ENCODE assay signal across 13 cellular contexts in genomic region chr9:32502459-32502858, GRCh38. TPM values are rescaled to one million over a fixed set of nuclear protein-coding genes. Genes with fewer than 3 reads are reported as not detected.
DNase-seq lines count a peak whose midpoint lies in the region; ATAC-seq and TF ChIP-seq lines count a peak whose summit lies in the region.
"Had no signal": no experiment of that assay in that cellular context is flagged by ENCODE, and none has a peak within 500 bp of the region (broad histone marks: within the 10 kb centered on the region; RNA-seq: fewer than 3 reads in every experiment).

No MANE protein-coding gene starts in this region.

- no peaks in the 10 kb centered on the region for H3K9me3 ChIP-seq in mesenchymal stem cell (ENCODE audit: control insufficient read depth, low read length)
- H3K9me3 ChIP-seq in right cardiac atrium (ENCODE audit: control insufficient read depth, low read length), result no peaks in the 10 kb centered on the region
- no peaks in the 10 kb centered on the region for H3K9me3 ChIP-seq in adrenal gland (replicated peaks in 1 of 3)
- H3K9me3 ChIP-seq: thyroid gland had no signal

- H3K79me1 ChIP-seq in mesenchymal stem cell (replicated peaks; ENCODE audit: low read length, poor library complexity, severe bottlenecking), result peaks cover 21% of the 10 kb centered on the region

- no peaks in the 10 kb centered on the region for H3K27me3 ChIP-seq in mesenchymal stem cell (ENCODE audit: control insufficient read depth in 1 of 2, insufficient read depth in 1 of 2, low read length in 2 of 2)
- H3K27me3 ChIP-seq in right cardiac atrium (ENCODE audit: control insufficient read depth, insufficient read depth), result no peaks in the 10 kb centered on the region
- H3K27me3 ChIP-seq in adrenal gland, result no peaks in the 10 kb centered on the region
- H3K27me3 ChIP-seq: heart left ventricle, thyroid gland had no signal

- no peak for ATAC-seq in effector memory CD8-positive, alpha-beta T cell (replicated peaks)
- no peak for ATAC-seq in HG02642 (IDR thresholded peaks at IDR 0.05; ENCODE audit: poor library complexity, unreplicated experiment)
- ATAC-seq in right cardiac atrium, result no peak
- ATAC-seq in HG02973 (IDR thresholded peaks at IDR 0.05; ENCODE audit: unreplicated experiment), result no peak
- ATAC-seq: CD8-positive, alpha-beta T cell had no signal

- no peak overlapping the region for H3K4me2 ChIP-seq in mesenchymal stem cell (ENCODE audit: low read length, poor library complexity, severe bottlenecking)

- H3K36me3 ChIP-seq in mesenchymal stem cell (ENCODE audit: control insufficient read depth in 1 of 2, insufficient read depth in 2 of 2, low read depth in 1 of 2, low read length in 2 of 2), result peaks cover 16 to 35% of the 10 kb centered on the region in 2 experiments
- H3K36me3 ChIP-seq in adrenal gland (replicated peaks in 1 of 2), result no peaks in the 10 kb centered on the region

- no peak overlapping the region for H3K23ac ChIP-seq in mesenchymal stem cell (ENCODE audit: low read length in 2 of 2)

- no peak overlapping the region for H3K9ac ChIP-seq in mesenchymal stem cell (ENCODE audit: low read length)

- peak overlapping the region; percentile 63 for H2AK5ac ChIP-seq in mesenchymal stem cell (ENCODE audit: low read length, severe bottlenecking)

- intact Hi-C loops in right cardiac atrium (cut with DNase I), result no loop called here
- intact Hi-C loops in adrenal gland (cut with DNase I), result no loop called here

- H3K4me3 ChIP-seq in mesenchymal stem cell (ENCODE audit: insufficient read depth in 1 of 2, low read depth in 1 of 2, low read length in 2 of 2), result no peak overlapping the region
- no peak overlapping the region for H3K4me3 ChIP-seq in right cardiac atrium (ENCODE audit: low read length)
- H3K4me3 ChIP-seq in adrenal gland, result no peak overlapping the region
- H3K4me3 ChIP-seq: heart left ventricle, thyroid gland had no signal

- H3K27ac Mint-ChIP-seq in effector memory CD8-positive, alpha-beta T cell, result peak overlapping the region; percentile 78 to 95

- no peaks in the 10 kb centered on the region for H3K9me3 Mint-ChIP-seq in effector memory CD8-positive, alpha-beta T cell
- H3K9me3 Mint-ChIP-seq: CD8-positive, alpha-beta T cell had no signal

- peaks cover 12 to 15% of the 10 kb centered on the region in 2 donors for H3K4me1 Mint-ChIP-seq in effector memory CD8-positive, alpha-beta T cell (ENCODE audit: low read depth in 2 of 2)

- H3K27ac ChIP-seq in mesenchymal stem cell (ENCODE audit: low read length, poor library complexity, severe bottlenecking) (peak overlapping the region; percentile 52), right cardiac atrium (ENCODE audit: low read length) (no peak overlapping the region), adrenal gland (no peak overlapping the region)
- H3K27ac ChIP-seq: heart left ventricle, thyroid gland had no signal

- H2BK12ac ChIP-seq in mesenchymal stem cell (ENCODE audit: low read length in 2 of 2), result no peak overlapping the region

- 28% methylated on average over 3 of the region's 4 CpGs for WGBS in mesenchymal stem cell
- WGBS in right cardiac atrium, result 51% methylated on average over 4 of the region's 4 CpGs
- 66 to 81% (median 75%) methylated on average over 4 of the region's 4 CpGs for WGBS in adrenal gland, 4 donors

- no peaks in the 10 kb centered on the region for H3K27me3 Mint-ChIP-seq in effector memory CD8-positive, alpha-beta T cell

- DNase-seq in EL, result peak; percentile 93
- peak; percentile 63 for DNase-seq in NCI-H460 (ENCODE audit: extremely low read depth, low read depth)
- no peak for DNase-seq in effector memory CD8-positive, alpha-beta T cell
- peak; percentile 58 for DNase-seq in mesenchymal stem cell
- no peak for DNase-seq in right cardiac atrium
- no peak for DNase-seq in adrenal gland
- DNase-seq: CD8-positive, alpha-beta T cell; heart left ventricle; NCI-H1417; T-helper 9 cell; thyroid gland had no signal

- H3K14ac ChIP-seq in mesenchymal stem cell (ENCODE audit: low read length in 2 of 2), result no peak overlapping the region

- no peak overlapping the region for H2BK15ac ChIP-seq in mesenchymal stem cell (ENCODE audit: low read depth, poor library complexity, severe bottlenecking)

- peak overlapping the region in 1 of 2 experiments; percentile 40 for H3K18ac ChIP-seq in mesenchymal stem cell (ENCODE audit: low read depth in 1 of 2, low read length in 2 of 2)

- peaks cover 40% of the 10 kb centered on the region for H3K36me3 Mint-ChIP-seq in effector memory CD8-positive, alpha-beta T cell (ENCODE audit: insufficient read depth)

- no peak overlapping the region for H4K91ac ChIP-seq in mesenchymal stem cell (ENCODE audit: low read length)

- H2BK120ac ChIP-seq in mesenchymal stem cell (ENCODE audit: low read depth, low read length), result no peak overlapping the region

- no peak overlapping the region for H2BK5ac ChIP-seq in mesenchymal stem cell (ENCODE audit: low read depth, low read length, poor library complexity, severe bottlenecking)

- H3K4me1 ChIP-seq in mesenchymal stem cell (ENCODE audit: control insufficient read depth, insufficient read depth, low read depth, low read length), result peaks cover 2% of the 10 kb centered on the region
- no peaks in the 10 kb centered on the region for H3K4me1 ChIP-seq in right cardiac atrium (ENCODE audit: control insufficient read depth, insufficient read depth, low read length)
- H3K4me1 ChIP-seq in adrenal gland (replicated peaks in 1 of 2), result no peaks in the 10 kb centered on the region
- H3K4me1 ChIP-seq: thyroid gland had no signal

- TF ChIP-seq POLR2A in adrenal gland (IDR thresholded peaks at IDR 0.05), result no peak

- H3K4ac ChIP-seq in mesenchymal stem cell (ENCODE audit: low read depth in 1 of 2, low read length in 2 of 2), result no peak overlapping the region

- H2AFZ ChIP-seq in mesenchymal stem cell (ENCODE audit: low read depth, low read length), result no peak overlapping the region

- no peak overlapping the region for H3K4me3 Mint-ChIP-seq in effector memory CD8-positive, alpha-beta T cell
- H3K4me3 Mint-ChIP-seq: CD8-positive, alpha-beta T cell had no signal

- H4K8ac ChIP-seq in mesenchymal stem cell (ENCODE audit: low read length), result peak overlapping the region; percentile 36

- TF ChIP-seq CTCF in adrenal gland (IDR thresholded peaks at IDR 0.05), result no peak

RNA-seq across cellular contexts. Expression of gene RIGI, which starts 23.5 kb away (rescaled TPM):
- total RNA-seq in NCI-H460 (2014; rRNA removed; shearing (Covaris generic)), result 5.5 and 7.0 TPM in 2 replicates
- 2.6 and 4.1 TPM in 2 replicates for polyA plus RNA-seq in NCI-H460 (2014; cell fraction: nucleus; rRNA removed)
- polyA plus RNA-seq in mesenchymal stem cell (2013, experiment 1 of 2), result 10.3 TPM
- polyA plus RNA-seq in mesenchymal stem cell (2013, experiment 2 of 2), result 10.4 TPM
- total RNA-seq in right cardiac atrium (1 to 10 TPM; 5.1 to 6.4 (median 5.6) TPM), adrenal gland (10 to 100 TPM in 2 of 8 donors, 1 to 10 TPM in 6; 6.3 to 13.2 (median 7.9) TPM)
- polyA plus RNA-seq in right cardiac atrium (2.8 TPM), adrenal gland (10 to 100 TPM in 1 of 3 donors, 1 to 10 TPM in 2; 4.4 to 10.9 (median 4.8) TPM)

RNA-seq across cellular contexts. Expression of gene SMIM27, which starts 49.7 kb away (rescaled TPM):
- total RNA-seq in NCI-H460 (2014; rRNA removed; shearing (Covaris generic)), result 1.4 and 11.5 TPM in 2 replicates
- 0.44 TPM in 1 of 2 replicates, not detected in the other for polyA plus RNA-seq in NCI-H460 (2014; cell fraction: nucleus; rRNA removed)
- polyA plus RNA-seq in mesenchymal stem cell (2013, experiment 1 of 2), result 21.5 TPM
- 22.9 TPM for polyA plus RNA-seq in mesenchymal stem cell (2013, experiment 2 of 2)
- 10 to 100 TPM; 19.7 to 26.4 (median 24.0) TPM for total RNA-seq in right cardiac atrium
- polyA plus RNA-seq in right cardiac atrium, result 10.2 TPM
- total RNA-seq in adrenal gland, result 10 to 100 TPM in 5 of 8 donors, 1 to 10 TPM in 3; 2.6 to 34.3 (median 18.3) TPM
- polyA plus RNA-seq in adrenal gland, result 10 to 100 TPM; 16.4 to 17.4 (median 17.2) TPM

RNA-seq across cellular contexts. Expression of gene TOPORS, which starts 49.9 kb away (rescaled TPM):
- 17.3 and 18.7 TPM in 2 replicates for total RNA-seq in NCI-H460 (2014; rRNA removed; shearing (Covaris generic))
- polyA plus RNA-seq in NCI-H460 (2014; cell fraction: nucleus; rRNA removed), result 5.8 and 9.5 TPM in 2 replicates
- 18.3 TPM for polyA plus RNA-seq in mesenchymal stem cell (2013, experiment 1 of 2)
- polyA plus RNA-seq in mesenchymal stem cell (2013, experiment 2 of 2), result 18.6 TPM
- 10 to 100 TPM in 2 of 4 donors, 1 to 10 TPM in 2; 8.6 to 10.9 (median 9.9) TPM for total RNA-seq in right cardiac atrium
- polyA plus RNA-seq in right cardiac atrium, result 6.2 TPM
- total RNA-seq in adrenal gland, result 10 to 100 TPM; 12.5 to 20.9 (median 15.9) TPM
- polyA plus RNA-seq in adrenal gland, result 10 to 100 TPM in 1 of 3 donors, 1 to 10 TPM in 2; 7.6 to 24.7 (median 9.8) TPM

Comparison
In these comparisons a context has a peak if more than half of its experiments do, and no peak if none do; other contexts are left out.
1. DNase-seq: peak in EL (single experiment), NCI-H460 (single experiment) and mesenchymal stem cell (single experiment); none in effector memory CD8-positive, alpha-beta T cell (0 of 3), right cardiac atrium (0 of 3) and adrenal gland (0 of 7).